ENCODE assay signal across 25 cellular contexts in the genomic region with DNA sequence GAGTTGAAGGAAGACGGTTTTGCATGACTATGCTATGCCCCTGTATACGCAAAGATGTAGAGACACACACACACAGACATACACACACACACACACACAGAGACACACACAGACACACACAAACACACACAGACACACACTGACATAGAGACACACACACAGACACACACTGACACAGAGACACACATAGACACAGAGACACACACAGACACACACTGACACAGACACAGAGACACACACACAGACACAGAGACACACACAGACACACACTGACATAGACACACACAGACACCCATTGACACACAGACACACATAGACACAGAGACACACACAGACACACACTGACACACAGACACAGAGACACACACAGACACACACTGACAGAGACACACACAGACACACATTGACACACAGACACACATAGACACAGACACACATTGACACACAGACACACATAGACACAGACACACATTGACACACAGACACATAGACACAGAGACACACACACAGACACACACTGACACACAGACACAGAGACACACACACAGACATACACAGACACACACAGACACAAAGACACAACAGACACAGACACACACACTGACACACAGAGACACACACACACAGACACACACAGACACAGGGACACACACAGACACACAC.
DNase-seq lines count a peak whose midpoint lies in the region; ATAC-seq, FAIRE-seq and TF ChIP-seq lines count a peak whose summit lies in the region.
"Had no signal": no experiment of that assay in that cellular context is flagged by ENCODE, and none has a peak within 500 bp of the region (broad histone marks: within the 10 kb centered on the region; RNA-seq: fewer than 3 reads in every experiment).

No MANE protein-coding gene starts in this region.

- no peak overlapping the region for H3K27ac ChIP-seq in HepG2 (ENCODE audit: extremely low read length, insufficient read depth, low read length)
- no peak overlapping the region for H3K27ac ChIP-seq in right lobe of liver
- peak overlapping the region; percentile 67 for H3K27ac ChIP-seq in Karpas-422 (ENCODE audit: low read length)
- H3K27ac ChIP-seq in sigmoid colon = no peak overlapping the region
- H3K27ac ChIP-seq: esophagus muscularis mucosa, GM23248, stomach, WERI-Rb-1 had no signal

- H3K4me1 ChIP-seq in HepG2 (ENCODE audit: insufficient read depth, low read length) = no peaks in the 10 kb centered on the region
- no peaks in the 10 kb centered on the region for H3K4me1 ChIP-seq in right lobe of liver
- H3K4me1 ChIP-seq in Karpas-422 (ENCODE audit: low read length) = peaks cover 34% of the 10 kb centered on the region
- peaks cover 0 to 3% (median 0%) of the 10 kb centered on the region in 4 donors for H3K4me1 ChIP-seq in sigmoid colon

- intact Hi-C loops in HepG2 (cut with micrococcal nuclease; ENCODE audit: unreplicated experiment) = no loop called here
- intact Hi-C loops in right lobe of liver (cut with DNase I) = no loop called here
- intact Hi-C loops in sigmoid colon (cut with DNase I) = no loop called here

- POLR2A ChIA-PET in HepG2 (lab: Yijun Ruan, JAX) = no interaction called here

- no peaks in the 10 kb centered on the region for H3K9me2 ChIP-seq in Karpas-422 (replicated peaks; ENCODE audit: insufficient read depth, low read length)

- H4K20me1 ChIP-seq in HepG2 (ENCODE audit: insufficient read depth, low read length) (no peaks in the 10 kb centered on the region), Karpas-422 (ENCODE audit: insufficient read depth, low read depth, low read length) (peaks cover 4% of the 10 kb centered on the region; the same call in 1 of the 2 replicates)

- TF ChIP-seq RAD21 in HepG2 (CRISPR knock-in tag; IDR thresholded peaks at IDR 0.05) = no peak

- H3K9me3 Mint-ChIP-seq in memory B cell = no peaks in the 10 kb centered on the region
- H3K9me3 Mint-ChIP-seq: activated CD4-positive, alpha-beta T cell treated with anti-CD3 and anti-CD28 coated beads, Interleukin-2, amount 10 ng/mL, durations not matched to agents 7 days and 5 days; activated naive CD4-positive, alpha-beta T cell treated with anti-CD3 and anti-CD28 coated beads, Interleukin-2, amount 10 ng/mL, durations not matched to agents 7 days and 5 days; nephron progenitor cell; T-helper 2 cell treated with Interferon-gamma antibody and Interleukin-4, amounts not matched to agents 5 μg/mL and 100 μg/mL, for 36 hours; type B pancreatic cell had no signal

- CTCF ChIA-PET in HepG2 (lab: Yijun Ruan, JAX; ENCODE audit: low intra/inter-chr PET ratio, low total read pairs) = no interaction called here

- H3K27ac Mint-ChIP-seq in memory B cell = no peak overlapping the region
- H3K27ac Mint-ChIP-seq: activated CD4-positive, alpha-beta T cell treated with anti-CD3 and anti-CD28 coated beads, Interleukin-2, amount 10 ng/mL, durations not matched to agents 7 days and 5 days; activated CD8-positive, alpha-beta memory T cell treated with anti-CD3 and anti-CD28 coated beads, Interleukin-2, amount 10 ng/mL, durations not matched to agents 7 days and 5 days; activated naive CD4-positive, alpha-beta T cell treated with anti-CD3 and anti-CD28 coated beads, Interleukin-2, amount 10 ng/mL, durations not matched to agents 7 days and 5 days; nephron progenitor cell; T-helper 2 cell treated with Interferon-gamma antibody and Interleukin-4, amounts not matched to agents 5 μg/mL and 100 μg/mL, for 36 hours; type B pancreatic cell had no signal

- H3K9me3 ChIP-seq in HepG2 (ENCODE audit: low read length) (no peaks in the 10 kb centered on the region), right lobe of liver (no peaks in the 10 kb centered on the region), Karpas-422 (ENCODE audit: low read length) (no peaks in the 10 kb centered on the region), sigmoid colon (no peaks in the 10 kb centered on the region)
- H3K9me3 ChIP-seq: colonic mucosa, esophagus muscularis mucosa, stomach had no signal

- no peak overlapping the region for H3K4me2 ChIP-seq in HepG2 (ENCODE audit: low read depth, low read length)
- H3K4me2 ChIP-seq in Karpas-422 (ENCODE audit: low read depth, low read length, poor library complexity, severe bottlenecking) = peak overlapping the region; percentile 17

- peaks cover 3% of the 10 kb centered on the region for H3K36me3 Mint-ChIP-seq in memory B cell
- H3K36me3 Mint-ChIP-seq: type B pancreatic cell had no signal

- FAIRE-seq in HepG2 (lab: Jason Lieb, UNC) (no peak), urothelium cell line (lab: Jason Lieb, UNC) (peak; percentile 97)

- H3K36me3 ChIP-seq in HepG2 (replicated peaks in 1 of 2; ENCODE audit: control insufficient read depth in 1 of 2, insufficient read depth in 2 of 2, low read length in 2 of 2) (no peaks in the 10 kb centered on the region), right lobe of liver (no peaks in the 10 kb centered on the region), Karpas-422 (ENCODE audit: insufficient read depth, low read length) (no peaks in the 10 kb centered on the region), sigmoid colon (no peaks in the 10 kb centered on the region)
- H3K36me3 ChIP-seq: colonic mucosa, esophagus muscularis mucosa, stomach, WERI-Rb-1 had no signal

- no peak overlapping the region for H3K9ac ChIP-seq in HepG2 (ENCODE audit: insufficient read depth, low read depth, low read length)
- H3K9ac ChIP-seq in Karpas-422 (ENCODE audit: low read length) = peak overlapping the region; percentile 1; the same call in 1 of the 2 replicates
- H3K9ac ChIP-seq: GM23248 had no signal

- DNase-seq in HepG2 (ENCODE audit: low spot score) (no peak), right lobe of liver (no peak), Karpas-422 (no peak), memory B cell (ENCODE audit: low spot score in 2 of 2) (no peak), urothelium cell line (ENCODE audit: low spot score) (no peak), sigmoid colon (no peak)
- no peak for DNase-seq in activated CD8-positive, alpha-beta memory T cell treated with anti-CD3 and anti-CD28 coated beads, Interleukin-2, amount 50 U/mL, for 48 hours
- DNase-seq: 8988T; activated CD4-positive, alpha-beta T cell treated with anti-CD3 and anti-CD28 coated beads, Interleukin-2, amount 10 ng/mL, durations not matched to agents 7 days and 5 days; activated CD8-positive, alpha-beta memory T cell treated with anti-CD3 and anti-CD28 coated beads, Interleukin-2, amount 10 ng/mL, durations not matched to agents 7 days and 5 days; amniotic stem cell; colonic mucosa; foreskin melanocyte; GM23248; NCI-H187; nephron progenitor cell; right cardiac atrium; stomach; WERI-Rb-1 had no signal

- TF ChIP-seq POLR2A in HepG2 (IDR thresholded peaks at IDR 0.05; ENCODE audit: insufficient read depth in 1 of 2, low read depth in 2 of 2, low read length in 2 of 2) = no peak
- TF ChIP-seq POLR2A in right lobe of liver (IDR thresholded peaks at IDR 0.05) = no peak
- TF ChIP-seq POLR2A in sigmoid colon (IDR thresholded peaks at IDR 0.05) = no peak

- H3K79me2 ChIP-seq in HepG2 (ENCODE audit: insufficient read depth, low read length) (no peaks in the 10 kb centered on the region), Karpas-422 (ENCODE audit: low read length) (peaks cover 93% of the 10 kb centered on the region)

- no peak overlapping the region for H2AFZ ChIP-seq in HepG2 (ENCODE audit: low read length)
- H2AFZ ChIP-seq in Karpas-422 (ENCODE audit: low read length) = no peak overlapping the region

- H3K4me3 ChIP-seq in HepG2 (replicated peaks in 1 of 3; ENCODE audit: insufficient read depth in 1 of 3, low read depth in 2 of 3, low read length in 3 of 3) (no peak overlapping the region), right lobe of liver (no peak overlapping the region), Karpas-422 (ENCODE audit: low read length) (no peak overlapping the region), sigmoid colon (no peak overlapping the region)
- H3K4me3 ChIP-seq: colonic mucosa, esophagus muscularis mucosa, stomach had no signal

- H3K4me1 Mint-ChIP-seq in memory B cell = peaks cover 12% of the 10 kb centered on the region

- H3K27me3 Mint-ChIP-seq in memory B cell = no peaks in the 10 kb centered on the region
- H3K27me3 Mint-ChIP-seq: activated CD4-positive, alpha-beta T cell treated with anti-CD3 and anti-CD28 coated beads, Interleukin-2, amount 10 ng/mL, durations not matched to agents 7 days and 5 days; activated CD8-positive, alpha-beta memory T cell treated with anti-CD3 and anti-CD28 coated beads, Interleukin-2, amount 10 ng/mL, durations not matched to agents 7 days and 5 days; activated naive CD4-positive, alpha-beta T cell treated with anti-CD3 and anti-CD28 coated beads, Interleukin-2, amount 10 ng/mL, durations not matched to agents 7 days and 5 days; type B pancreatic cell had no signal

- BruUV-seq in HepG2 (replicated peaks; lab: Mats Ljungman, UMichigan) = no TSS peak

- TF ChIP-seq CTCF in HepG2 (CRISPR knock-in tag; IDR thresholded peaks at IDR 0.05) (no peak), right lobe of liver (IDR thresholded peaks at IDR 0.05) (no peak), sigmoid colon (IDR thresholded peaks at IDR 0.05) (no peak)

- TF ChIP-seq EP300 in HepG2 (IDR thresholded peaks at IDR 0.05; ENCODE audit: low read depth in 2 of 2, low read length in 2 of 2) = no peak
- no peak for TF ChIP-seq EP300 in HepG2 (CRISPR knock-in tag; IDR thresholded peaks at IDR 0.05; ENCODE audit: borderline replicate concordance)
- no peak for TF ChIP-seq EP300 in sigmoid colon (IDR thresholded peaks at IDR 0.05)

- 30% methylated on average over 2 of the region's 2 CpGs for WGBS in HepG2 (ENCODE audit: low lambda C conversion rate)
- WGBS in right lobe of liver (ENCODE audit: insufficient coverage, low coverage, low lambda C conversion rate, missing lambda C conversion rate) = 43% methylated on average over 2 of the region's 2 CpGs
- WGBS in sigmoid colon, 2 donors = 59 to 71% methylated on average over 2 of the region's 2 CpGs

- in situ Hi-C loops in HepG2 (cut with HindIII; ENCODE audit: extremely low pct_ligation_motif_present, low pct_unique_long_range_greater_than_20kb) = no loop called here

- H3K4me3 Mint-ChIP-seq in memory B cell = no peak overlapping the region
- H3K4me3 Mint-ChIP-seq: activated CD4-positive, alpha-beta T cell treated with anti-CD3 and anti-CD28 coated beads, Interleukin-2, amount 10 ng/mL, durations not matched to agents 7 days and 5 days; activated CD8-positive, alpha-beta memory T cell treated with anti-CD3 and anti-CD28 coated beads, Interleukin-2, amount 10 ng/mL, durations not matched to agents 7 days and 5 days; activated naive CD4-positive, alpha-beta T cell treated with anti-CD3 and anti-CD28 coated beads, Interleukin-2, amount 10 ng/mL, durations not matched to agents 7 days and 5 days; nephron progenitor cell; T-helper 2 cell treated with Interferon-gamma antibody and Interleukin-4, amounts not matched to agents 5 μg/mL and 100 μg/mL, for 36 hours; type B pancreatic cell had no signal

- no peak for ATAC-seq in HepG2
- ATAC-seq in right lobe of liver = no peak
- peak; percentile 49 for ATAC-seq in memory B cell (ENCODE audit: low read depth)
- no peak for ATAC-seq in GM21528 (IDR thresholded peaks at IDR 0.05; ENCODE audit: low FRiP score, unreplicated experiment)
- ATAC-seq: left lobe of liver, right cardiac atrium had no signal

- H3K27me3 ChIP-seq in HepG2 (ENCODE audit: control insufficient read depth in 1 of 2, insufficient read depth in 2 of 2, low read length in 2 of 2) (no peaks in the 10 kb centered on the region; a peak in 1 of 5 replicates), right lobe of liver (no peaks in the 10 kb centered on the region), Karpas-422 (ENCODE audit: low read length) (no peaks in the 10 kb centered on the region), sigmoid colon (no peaks in the 10 kb centered on the region)
- H3K27me3 ChIP-seq: colonic mucosa, esophagus muscularis mucosa, stomach had no signal
